ENCODE assay signal across 8 cellular contexts in the genomic region with DNA sequence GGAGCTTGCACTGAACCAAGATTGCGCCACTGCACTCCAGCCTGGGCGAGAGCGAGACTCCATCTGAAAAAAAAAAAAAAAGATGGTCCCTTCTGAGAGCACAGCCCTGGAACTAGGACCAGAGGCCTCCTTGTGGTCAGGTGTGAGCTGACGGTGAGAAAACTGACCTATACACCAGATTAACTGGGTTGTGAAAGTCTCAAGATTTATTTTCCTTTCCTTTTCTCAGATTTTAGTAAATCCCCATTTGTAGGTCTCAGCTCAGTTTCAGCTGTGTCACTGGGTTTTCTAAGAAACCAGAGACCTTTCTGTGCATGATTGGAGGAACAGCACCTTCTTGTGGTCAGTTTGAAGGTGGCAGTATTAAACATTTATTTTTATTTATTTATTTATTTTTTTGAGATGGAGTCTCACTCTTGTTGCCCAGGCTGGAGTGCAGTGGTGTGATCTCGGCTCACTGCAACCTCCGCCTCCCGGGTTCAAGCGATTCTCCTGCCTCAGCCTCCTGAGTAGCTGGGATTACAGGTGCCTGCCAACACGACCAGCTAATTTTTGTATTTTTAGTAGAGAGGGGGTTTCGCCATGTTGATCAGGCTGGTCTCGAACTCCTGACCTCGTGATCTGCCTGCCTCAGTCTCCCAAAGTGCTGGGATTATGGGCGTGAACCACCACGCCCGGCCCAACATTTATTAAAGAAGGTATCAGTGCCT. TPM values are rescaled to one million over a fixed set of nuclear protein-coding genes. Genes with fewer than 3 reads are reported as not detected.
DNase-seq lines count a peak whose midpoint lies in the region; ATAC-seq, FAIRE-seq and TF ChIP-seq lines count a peak whose summit lies in the region.
"Not testable (repeated sequence)": the region's sequence is repeated elsewhere in the genome, so short reads cannot be mapped to it uniquely, and the experiment has no call there.

No MANE protein-coding gene starts in this region.

- H3K9me3 ChIP-seq in RWPE2 (ENCODE audit: severe bottlenecking); upper lobe of right lung: not testable (repeated sequence)

- DNase-seq in H4 (ENCODE audit: low spot score) (peak; percentile 79), MV-4-11 (lab: John Stamatoyannopoulos, UW) (peak; percentile 51), astrocyte of the hippocampus (ENCODE audit: low read depth, low spot score) (peak; percentile 75), glomerular endothelial cell (ENCODE audit: extremely low read depth, low read depth, low spot score) (peak; percentile 41)
- DNase-seq in RWPE2 (ENCODE audit: low spot score); natural killer cell treated with Interleukin-12 subunit alpha and Interleukin-12 subunit beta and Interleukin-15 and Interleukin-18, amount 100 ng/mL, for 72 hours (ENCODE audit: low spot score); upper lobe of right lung: not testable (repeated sequence)

- intact Hi-C loops in upper lobe of right lung (cut with DNase I), result not testable (repeated sequence)

- H3K36me3 ChIP-seq in RWPE2 (ENCODE audit: low read depth); upper lobe of right lung: not testable (repeated sequence)

- H3K27me3 ChIP-seq in RWPE2 (ENCODE audit: insufficient read depth, poor library complexity, severe bottlenecking); upper lobe of right lung: not testable (repeated sequence)

- H3K4me1 Mint-ChIP-seq in natural killer cell treated with Interleukin-12 subunit alpha and Interleukin-12 subunit beta and Interleukin-15 and Interleukin-18, amount 100 ng/mL, for 72 hours (ENCODE audit: low read depth in 2 of 2), result not testable (repeated sequence)

- not testable (repeated sequence) for H3K27ac ChIP-seq in RWPE2 (ENCODE audit: poor library complexity, severe bottlenecking); upper lobe of right lung

- H3K4me1 ChIP-seq in RWPE2 (ENCODE audit: insufficient read depth, poor library complexity, severe bottlenecking); upper lobe of right lung: not testable (repeated sequence)

- ATAC-seq in RWPE2 (ENCODE audit: low read depth) (peak; percentile 23; the same call in 1 of the 3 replicates), upper lobe of right lung (peak; percentile 83)
- ATAC-seq in natural killer cell treated with Interleukin-12 subunit alpha and Interleukin-12 subunit beta and Interleukin-15 and Interleukin-18, amount 100 ng/mL, for 72 hours, result peak; percentile 53 to 57

- not testable (repeated sequence) for H3K9me3 Mint-ChIP-seq in natural killer cell treated with Interleukin-12 subunit alpha and Interleukin-12 subunit beta and Interleukin-15 and Interleukin-18, amount 100 ng/mL, for 72 hours

- H3K4me3 Mint-ChIP-seq in natural killer cell treated with Interleukin-12 subunit alpha and Interleukin-12 subunit beta and Interleukin-15 and Interleukin-18, amount 100 ng/mL, for 72 hours, result not testable (repeated sequence)

- not testable (repeated sequence) for H3K36me3 Mint-ChIP-seq in natural killer cell treated with Interleukin-12 subunit alpha and Interleukin-12 subunit beta and Interleukin-15 and Interleukin-18, amount 100 ng/mL, for 72 hours

- peak; percentile 81 for TF ChIP-seq CTCF in RWPE2 (IDR thresholded peaks at IDR 0.05; ENCODE audit: poor library complexity, severe bottlenecking)
- peak; percentile 79 for TF ChIP-seq CTCF in upper lobe of right lung (IDR thresholded peaks at IDR 0.05)

- peak; percentile 89 for FAIRE-seq in G401.6 (lab: Jason Lieb, UNC)

- not testable (repeated sequence) for H3K27me3 Mint-ChIP-seq in natural killer cell treated with Interleukin-12 subunit alpha and Interleukin-12 subunit beta and Interleukin-15 and Interleukin-18, amount 100 ng/mL, for 72 hours

- H3K27ac Mint-ChIP-seq in natural killer cell treated with Interleukin-12 subunit alpha and Interleukin-12 subunit beta and Interleukin-15 and Interleukin-18, amount 100 ng/mL, for 72 hours, result not testable (repeated sequence)

- H3K4me3 ChIP-seq in RWPE2 (ENCODE audit: severe bottlenecking); upper lobe of right lung: not testable (repeated sequence)

RNA-seq across cellular contexts. Expression of gene PRXL2C, which starts 11.7 kb away (rescaled TPM):
- 15.0 TPM in 2 replicates for total RNA-seq in H4 (2014; rRNA removed; shearing (Covaris generic))
- total RNA-seq in glomerular endothelial cell (13.8 and 18.4 TPM in 2 replicates), upper lobe of right lung (25.6 TPM)
- 1 to 10 TPM; 2.5 to 4.8 TPM for total RNA-seq in natural killer cell treated with Interleukin-12 subunit alpha and Interleukin-12 subunit beta and Interleukin-15 and Interleukin-18, amount 100 ng/mL, for 72 hours

RNA-seq across cellular contexts. Expression of gene CDC14B, which starts 47.2 kb away (rescaled TPM):
- 14.4 TPM in 2 replicates for total RNA-seq in H4 (2014; rRNA removed; shearing (Covaris generic))
- 4.6 and 5.8 TPM in 2 replicates for total RNA-seq in glomerular endothelial cell
- 1 to 10 TPM in 1 of 2 donors, under 1 TPM in 1; 0.45 to 3.1 TPM for total RNA-seq in natural killer cell treated with Interleukin-12 subunit alpha and Interleukin-12 subunit beta and Interleukin-15 and Interleukin-18, amount 100 ng/mL, for 72 hours
- total RNA-seq in upper lobe of right lung, result 14.5 TPM

Comparison
In these comparisons a context has a peak if more than half of its experiments do, and no peak if none do; other contexts are left out.
1. ATAC-seq: peak in every context shown above with its lines; median percentile 83 in upper lobe of right lung; 55 in natural killer cell treated with Interleukin-12 subunit alpha and Interleukin-12 subunit beta and Interleukin-15 and Interleukin-18, amount 100 ng/mL, for 72 hours; 23 in RWPE2.